In genomic region chr1:67540733-67541125, GRCh38 we compare ENCODE assay signal across 23 cellular contexts.
A peak's percentile ranks its signal among the peaks of the same experiment; 100 is the strongest.
DNase-seq lines count a peak whose midpoint lies in the region; ATAC-seq and TF ChIP-seq lines count a peak whose summit lies in the region.
"Had no signal": no experiment of that assay in that cellular context is flagged by ENCODE, and none has a peak within 500 bp of the region (broad histone marks: within the 10 kb centered on the region; RNA-seq: fewer than 3 reads in every experiment).

No MANE protein-coding gene starts in this region.

- H2AFZ ChIP-seq in PC-3 (ENCODE audit: low read length) = no peak overlapping the region

- DNase-seq in HS-5 (ENCODE audit: low read depth) = peak; percentile 66
- peak; percentile 52 for DNase-seq in PC-3
- no peak for DNase-seq in epithelial cell of prostate (ENCODE audit: low read depth, low spot score)
- peak; percentile 76 for DNase-seq in myocyte (ENCODE audit: low read depth)
- DNase-seq in KBM-7 = no peak
- DNase-seq: activated T-cell treated with anti-CD3 and anti-CD28 coated beads, Interleukin-2, amount 50 U/mL, for 1 hour; CD4-positive, alpha-beta T cell; GDM1; hippocampal formation; Kasumi-1; mammary epithelial cell; NCI-H1092; NCI-H2081 treated with DMSO at 0.1 percent for 48 hours; NCI-H526; SIG-M5; stimulated activated CD4-positive, alpha-beta T cell treated with anti-CD3 and anti-CD28 coated beads, Interleukin-12 subunit alpha, Interleukin-12 subunit beta, amount 100 ng/mL, for 4 hours; stimulated activated naive CD8-positive, alpha-beta T cell treated with anti-CD3 and anti-CD28 coated beads, Interleukin-15, amount 100 ng/mL, for 72 hours; T-cell had no signal

- intact Hi-C loops in PC-3 (cut with micrococcal nuclease) = no loop called here

- TF ChIP-seq CTCF in PC-3 (conservative IDR thresholded peaks at IDR 0.05; ENCODE audit: low read depth, low read length) = no peak

- H3K9ac ChIP-seq in PC-3 (ENCODE audit: low read length) = no peak overlapping the region

- no peaks in the 10 kb centered on the region for H3F3A ChIP-seq in PC-3 (ENCODE audit: low read length, unreplicated experiment)

- H3K27ac ChIP-seq in PC-3 (ENCODE audit: low read length) (peak overlapping the region; percentile 33), epithelial cell of prostate (peak overlapping the region; percentile 28)
- H3K27ac ChIP-seq: breast epithelium, tibial nerve had no signal

- no peaks in the 10 kb centered on the region for H3K27me3 ChIP-seq in PC-3 (ENCODE audit: low read length)
- H3K27me3 ChIP-seq: breast epithelium, tibial nerve had no signal

- ATAC-seq in PC-3 (peak; percentile 23; the same call in 1 of the 2 replicates), GM18519 (IDR thresholded peaks at IDR 0.05; ENCODE audit: low FRiP score, unreplicated experiment) (no peak), HG03097 (IDR thresholded peaks at IDR 0.05; ENCODE audit: low FRiP score, unreplicated experiment) (no peak)
- ATAC-seq: stimulated activated naive CD8-positive, alpha-beta T cell treated with anti-CD3 and anti-CD28 coated beads, Interleukin-15, amount 100 ng/mL, for 72 hours; T-cell had no signal

- POLR2A ChIA-PET in PC-3 (lab: Charles Lee; ENCODE audit: unreplicated experiment) = interaction anchor here (0.6 kb wide), 1 partner anchor 145 kb away, joined by 3 read pairs; no protein-coding TSS in a partner anchor

- no peaks in the 10 kb centered on the region for H3K9me2 ChIP-seq in PC-3 (replicated peaks; ENCODE audit: low read length)

- peaks cover 28% of the 10 kb centered on the region for H3K4me1 ChIP-seq in PC-3 (ENCODE audit: insufficient read depth, low read length)
- H3K4me1 ChIP-seq: breast epithelium, HAP-1 had no signal

- in situ Hi-C loops in KBM-7 (cut with MboI; ENCODE audit: low pct_unique_long_range_greater_than_20kb, low sequenced_read_pairs) = no loop called here

- CTCF ChIA-PET in PC-3 (lab: Charles Lee) = interaction anchor here (0.6 kb wide), 1 partner anchor 158 kb away, joined by 3 read pairs; no protein-coding TSS in a partner anchor

- H3K36me3 ChIP-seq in PC-3 (ENCODE audit: low read depth, low read length) = no peaks in the 10 kb centered on the region
- H3K36me3 ChIP-seq: breast epithelium, HAP-1, tibial nerve had no signal

- no peaks in the 10 kb centered on the region for H3K9me3 ChIP-seq in PC-3 (ENCODE audit: low read length)
- H3K9me3 ChIP-seq: breast epithelium, HAP-1, tibial nerve had no signal

- no peaks in the 10 kb centered on the region for H3K79me2 ChIP-seq in PC-3 (ENCODE audit: low read length)

- peak overlapping the region; percentile 33; the same call in 1 of the 2 replicates for H3K4me2 ChIP-seq in PC-3 (ENCODE audit: low read length)

- no TSS peak for BruUV-seq in PC-3 (replicated peaks; lab: Mats Ljungman, UMichigan)

- H4K20me1 ChIP-seq in PC-3 (ENCODE audit: low read length) = no peaks in the 10 kb centered on the region

- no peak overlapping the region for H3K4me3 ChIP-seq in PC-3 (ENCODE audit: low read length)
- H3K4me3 ChIP-seq: breast epithelium, HAP-1, tibial nerve had no signal

Comparison
In these comparisons a context has a peak if more than half of its experiments do, and no peak if none do; other contexts are left out.
1. DNase-seq: peak in HS-5 (single experiment), PC-3 (single experiment) and myocyte (single experiment); none in epithelial cell of prostate (single experiment) and KBM-7 (single experiment).